10 cellular contexts compared by ENCODE assay signal in genomic region chr15:85622432-85622831, GRCh38.
DNase-seq lines count a peak whose midpoint lies in the region; ATAC-seq and TF ChIP-seq lines count a peak whose summit lies in the region.
"Had no signal": no experiment of that assay in that cellular context is flagged by ENCODE, and none has a peak within 500 bp of the region (broad histone marks: within the 10 kb centered on the region; RNA-seq: fewer than 3 reads in every experiment).

No MANE protein-coding gene starts in this region.

- peak overlapping the region; percentile 12 for H3K27ac Mint-ChIP-seq in activated CD4-positive, alpha-beta T cell treated with anti-CD3 and anti-CD28 coated beads, Interleukin-2, amount 10 ng/mL, durations not matched to agents 24 days and 14 days

- H3K4me3 Mint-ChIP-seq in activated CD4-positive, alpha-beta T cell treated with anti-CD3 and anti-CD28 coated beads, Interleukin-2, amount 10 ng/mL, durations not matched to agents 24 days and 14 days: peak overlapping the region; percentile 3

- peaks cover 9% of the 10 kb centered on the region for H3K36me3 ChIP-seq in suprapubic skin

- no peak for TF ChIP-seq CTCF in WI38 (IDR thresholded peaks at IDR 0.05; ENCODE audit: low read depth, low read length)
- no peak for TF ChIP-seq CTCF in suprapubic skin (IDR thresholded peaks at IDR 0.05)

- H3K4me1 Mint-ChIP-seq in activated CD4-positive, alpha-beta T cell treated with anti-CD3 and anti-CD28 coated beads, Interleukin-2, amount 10 ng/mL, durations not matched to agents 24 days and 14 days: peaks cover 54% of the 10 kb centered on the region

- WGBS in suprapubic skin: 55% methylated on average over 5 of the region's 5 CpGs

- no peaks in the 10 kb centered on the region for H3K27me3 ChIP-seq in suprapubic skin

- no peaks in the 10 kb centered on the region for H3K9me3 ChIP-seq in suprapubic skin

- no peak for ATAC-seq in GM21786 (IDR thresholded peaks at IDR 0.05; ENCODE audit: unreplicated experiment)

- peaks cover 73% of the 10 kb centered on the region for H3K4me1 ChIP-seq in suprapubic skin

- intact Hi-C loops in activated CD4-positive, alpha-beta T cell treated with anti-CD3 and anti-CD28 coated beads, Interleukin-2, amount 10 ng/mL, durations not matched to agents 24 days and 14 days (cut with micrococcal nuclease): no loop called here

- peaks cover 23% of the 10 kb centered on the region for H3K36me3 Mint-ChIP-seq in activated CD4-positive, alpha-beta T cell treated with anti-CD3 and anti-CD28 coated beads, Interleukin-2, amount 10 ng/mL, durations not matched to agents 24 days and 14 days (ENCODE audit: low read depth)

- no peak for TF ChIP-seq EP300 in suprapubic skin (IDR thresholded peaks at IDR 0.05)

- DNase-seq in activated CD4-positive, alpha-beta T cell treated with anti-CD3 and anti-CD28 coated beads, Interleukin-2, amount 10 ng/mL, durations not matched to agents 24 days and 14 days: no peak
- no peak for DNase-seq in activated CD4-positive, alpha-beta T cell treated with anti-CD3 and anti-CD28 coated beads, Interleukin-2, amount 50 U/mL, for 48 hours
- DNase-seq in iris pigment epithelial cell (ENCODE audit: low read depth) (peak; percentile 78), suprapubic skin (ENCODE audit: low spot score in 2 of 2) (no peak), COR-L47 (lab: John Stamatoyannopoulos, UW) (no peak), NCI-H1417 treated with DMSO at 0.1 percent for 48 hours (lab: John Stamatoyannopoulos, UW) (no peak)
- DNase-seq: ACHN, NCI-H2029 treated with DMSO at 0.1 percent for 48 hours had no signal

- H3K4me3 ChIP-seq in WI38 (ENCODE audit: low read depth, low read length) (peak overlapping the region; percentile 20; the same call in 1 of the 2 replicates), suprapubic skin (peak overlapping the region; percentile 52)

- peak overlapping the region; percentile 77 for H3K27ac ChIP-seq in suprapubic skin

- no peaks in the 10 kb centered on the region for H3K27me3 Mint-ChIP-seq in activated CD4-positive, alpha-beta T cell treated with anti-CD3 and anti-CD28 coated beads, Interleukin-2, amount 10 ng/mL, durations not matched to agents 24 days and 14 days

- H3K9me3 Mint-ChIP-seq in activated CD4-positive, alpha-beta T cell treated with anti-CD3 and anti-CD28 coated beads, Interleukin-2, amount 10 ng/mL, durations not matched to agents 24 days and 14 days: no peaks in the 10 kb centered on the region

- no peak for TF ChIP-seq POLR2A in suprapubic skin (IDR thresholded peaks at IDR 0.05)
